In genomic region chr6:142946181-142946923, GRCh38 we compare ENCODE assay signal across 8 cellular contexts. TPM values are rescaled to one million over a fixed set of nuclear protein-coding genes. Genes with fewer than 3 reads are reported as not detected.
DNase-seq lines count a peak whose midpoint lies in the region; ATAC-seq and TF ChIP-seq lines count a peak whose summit lies in the region.

No MANE protein-coding gene starts in this region.

- H3K9me3 ChIP-seq in ascending aorta, result no peaks in the 10 kb centered on the region
- H3K9me3 ChIP-seq in right cardiac atrium (ENCODE audit: control insufficient read depth, low read length), result no peaks in the 10 kb centered on the region
- H3K9me3 ChIP-seq in psoas muscle, result no peaks in the 10 kb centered on the region

- ATAC-seq in HG02571 (IDR thresholded peaks at IDR 0.05; ENCODE audit: unreplicated experiment), result peak; percentile 28
- ATAC-seq in right cardiac atrium, result peak; percentile 91 to 93
- ATAC-seq in psoas muscle, result peak; percentile 78 to 86 (median 82)

- H3K27ac ChIP-seq in ascending aorta (peak overlapping the region; percentile 98 to 99), right cardiac atrium (ENCODE audit: low read length) (peak overlapping the region; percentile 99), psoas muscle (peak overlapping the region; percentile 99)

- DNase-seq in GF-D8 (lab: John Stamatoyannopoulos, UW) (peak; percentile 86), NCI-H128 (lab: John Stamatoyannopoulos, UW; ENCODE audit: unreplicated experiment) (peak; percentile 57), T-helper 22 cell (ENCODE audit: low read depth) (peak; percentile 96), ascending aorta (ENCODE audit: low spot score in 2 of 2) (peak; percentile 92 to 99), right cardiac atrium (peak; percentile 99), psoas muscle (peak; percentile 97 to 99), ureter (ENCODE audit: low spot score) (peak; percentile 99)

- H3K4me3 ChIP-seq in ascending aorta (peak overlapping the region; percentile 74 to 92), right cardiac atrium (ENCODE audit: low read length) (peak overlapping the region; percentile 88), psoas muscle (peak overlapping the region; percentile 94)

- intact Hi-C loops in ascending aorta (cut with DNase I), result loop anchor here (1.0 to 5.0 kb wide), 5 partner anchors 19 to 731 kb away; partner anchors contain the start of gene PHACTR2
- intact Hi-C loops in right cardiac atrium (cut with DNase I), result loop anchor here (10.0 kb wide), 6 partner anchors 52 to 252 kb away; no protein-coding TSS in a partner anchor
- intact Hi-C loops in psoas muscle (cut with DNase I), result loop anchor here (1.0 to 5.0 kb wide), 6 partner anchors 39 to 244 kb away; partner anchors contain the start of gene AIG1 (in 1 of the 2)

- TF ChIP-seq CTCF in ascending aorta (IDR thresholded peaks at IDR 0.05) (no peak), psoas muscle (IDR thresholded peaks at IDR 0.05) (no peak)

- H3K4me1 ChIP-seq in ascending aorta (peaks cover 6 to 11% of the 10 kb centered on the region in 2 donors), right cardiac atrium (ENCODE audit: control insufficient read depth, insufficient read depth, low read length) (no peaks in the 10 kb centered on the region), psoas muscle (peaks cover 26% of the 10 kb centered on the region)

- no peaks in the 10 kb centered on the region for H3K36me3 ChIP-seq in ascending aorta
- H3K36me3 ChIP-seq in psoas muscle (ENCODE audit: insufficient read depth in 1 of 2, low read depth in 1 of 2), result no peaks in the 10 kb centered on the region

- under 1% methylated on average over 62 of the region's 62 CpGs for WGBS in right cardiac atrium
- 0 to 1% (median 0%) methylated on average over 47 to 62 of the region's 62 CpGs for WGBS in psoas muscle, 3 donors

- no peaks in the 10 kb centered on the region for H3K27me3 ChIP-seq in ascending aorta
- H3K27me3 ChIP-seq in right cardiac atrium (ENCODE audit: control insufficient read depth, insufficient read depth), result no peaks in the 10 kb centered on the region
- no peaks in the 10 kb centered on the region for H3K27me3 ChIP-seq in psoas muscle (ENCODE audit: insufficient read depth in 3 of 3, low read length in 2 of 3)

RNA-seq across cellular contexts. Expression of gene HIVEP2, which starts 1.4 kb away (rescaled TPM):
- 14.5 TPM for total RNA-seq in ascending aorta
- total RNA-seq in right cardiac atrium, result 10 to 100 TPM; 14.6 to 29.0 (median 18.0) TPM
- 4.5 TPM for polyA plus RNA-seq in right cardiac atrium
- 10 to 100 TPM; 22.6 to 39.7 (median 29.0) TPM for total RNA-seq in psoas muscle
- polyA plus RNA-seq in psoas muscle, result 10 to 100 TPM in 1 of 3 donors, 1 to 10 TPM in 2; 6.2 to 15.1 (median 6.3) TPM
- 29.0 TPM for total RNA-seq in ureter

Comparison
In these comparisons a context has a peak if more than half of its experiments do, and no peak if none do; other contexts are left out.
1. Peak in every context shown above with its lines: DNase-seq, ATAC-seq, H3K4me3 ChIP-seq and H3K27ac ChIP-seq.
2. ATAC-seq: peak in every context shown above with its lines; median percentile 92 in right cardiac atrium; 82 in psoas muscle; 28 in HG02571.